In the genomic region with DNA sequence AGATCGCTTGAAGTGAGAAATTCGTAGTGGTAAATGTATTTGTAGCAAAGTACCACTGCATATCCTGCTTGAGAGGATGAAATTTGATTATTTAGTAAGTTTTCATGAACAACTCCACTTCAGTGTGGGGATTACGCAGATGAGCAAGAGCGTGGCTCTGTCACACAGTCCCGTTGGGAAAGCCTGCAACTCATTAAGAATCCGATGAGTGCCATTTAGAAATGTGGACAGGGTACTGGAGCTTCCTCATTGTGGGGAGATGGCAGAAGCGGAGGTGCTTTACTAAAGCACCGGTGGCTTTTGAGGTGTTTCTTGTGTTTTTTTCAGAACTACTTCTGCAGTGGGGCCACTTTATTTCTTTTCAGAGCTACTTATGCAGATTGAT, we compare ENCODE assay signal across 8 cellular contexts. TPM values are rescaled to one million over a fixed set of nuclear protein-coding genes. Genes with fewer than 3 reads are reported as not detected.
A peak's percentile ranks its signal among the peaks of the same experiment; 100 is the strongest.
DNase-seq lines count a peak whose midpoint lies in the region; ATAC-seq, FAIRE-seq and TF ChIP-seq lines count a peak whose summit lies in the region.

No MANE protein-coding gene starts in this region.

- H3K27me3 ChIP-seq in IMR-90 (ENCODE audit: control insufficient read depth, insufficient read depth, low read length) (no peaks in the 10 kb centered on the region), H1 (replicated peaks in 1 of 4; ENCODE audit: control insufficient read depth in 3 of 4, extremely low read depth in 1 of 4, insufficient read depth in 3 of 4, low read length in 3 of 4) (peaks cover 0 to 7% (median 3%) of the 10 kb centered on the region in 4 experiments; a peak in 3 of 7 replicates)
- peaks cover 20% of the 10 kb centered on the region for H3K27me3 ChIP-seq in CD8-positive, alpha-beta T cell (ENCODE audit: insufficient read depth, low read length)

- H4K5ac ChIP-seq in IMR-90 (ENCODE audit: low read depth, low read length) (no peak overlapping the region), H1 (ENCODE audit: insufficient read length, low read depth, low read length) (no peak overlapping the region)

- H3K9ac ChIP-seq in IMR-90 (ENCODE audit: low read depth, low read length), result no peak overlapping the region
- H3K9ac ChIP-seq in H1 (replicated peaks in 1 of 4; ENCODE audit: extremely low read depth in 1 of 4, low read depth in 3 of 4, low read length in 3 of 4), result no peak overlapping the region

- H4K20me1 ChIP-seq in IMR-90 (ENCODE audit: insufficient read depth, low read length) (peaks cover 15% of the 10 kb centered on the region; the same call in 1 of the 2 replicates), H1 (replicated peaks in 1 of 2; ENCODE audit: control insufficient read depth in 1 of 2, insufficient read depth in 2 of 2, low read length in 2 of 2) (peaks cover 10 to 19% of the 10 kb centered on the region in 2 experiments)

- peaks cover 10% of the 10 kb centered on the region for H3K9me1 ChIP-seq in IMR-90 (ENCODE audit: insufficient read depth, low read length)

- H3K4me3 ChIP-seq in IMR-90 (ENCODE audit: insufficient read depth, low read depth, low read length) (peak overlapping the region; percentile 69), H1 (ENCODE audit: extremely low read depth in 1 of 4, insufficient read depth in 2 of 4, low read depth in 3 of 4, low read length in 4 of 4) (peak overlapping the region; percentile 7 to 64 (median 26); a peak in 5 of 8 replicates), skin epidermis (peak overlapping the region in 6 of 7 experiments; percentile 7 to 68 (median 64))
- H3K4me3 ChIP-seq in CD8-positive, alpha-beta T cell (ENCODE audit: low read depth, low read length), result no peak overlapping the region

- H2BK5ac ChIP-seq in IMR-90 (ENCODE audit: low read depth, low read length, poor library complexity, severe bottlenecking) (peak overlapping the region; percentile 32), H1 (ENCODE audit: low read depth, low read length) (no peak overlapping the region)

- TF ChIP-seq CTCF in IMR-90 (conservative IDR thresholded peaks at IDR 0.05; ENCODE audit: low read depth, low read length) (no peak), H1 (IDR thresholded peaks at IDR 0.05; ENCODE audit: control extremely low read depth in 1 of 3, insufficient read depth in 1 of 3, low read depth in 1 of 3, low read length in 3 of 3) (no peak)
- TF ChIP-seq CTCF in CD8-positive, alpha-beta T cell (IDR thresholded peaks at IDR 0.05), result no peak

- peaks cover 7 to 70% of the 10 kb centered on the region in 2 experiments; a peak in 3 of 4 replicates for H3K79me1 ChIP-seq in IMR-90 (ENCODE audit: low read depth in 1 of 2, low read length in 2 of 2)
- peaks cover 3% of the 10 kb centered on the region; the same call in 1 of the 2 replicates for H3K79me1 ChIP-seq in H1 (ENCODE audit: low read depth, low read length)

- H2BK12ac ChIP-seq in H1 (ENCODE audit: low read depth, low read length), result 0 out of 2 replicates have a peak overlapping the region, but pooled peaks have one; percentile 22

- TF ChIP-seq POLR2A in IMR-90 (IDR thresholded peaks at IDR 0.05; ENCODE audit: low read depth, low read length), result no peak; the same call in 1 of the 2 replicates
- TF ChIP-seq POLR2A in H1 (IDR thresholded peaks at IDR 0.05; ENCODE audit: control extremely low read depth in 1 of 2, low read depth in 2 of 2, low read length in 2 of 2), result no peak

- ATAC-seq in GM21447 (IDR thresholded peaks at IDR 0.05; ENCODE audit: unreplicated experiment), result peak; percentile 29
- ATAC-seq in IMR-90 (ENCODE audit: low read depth), result 0 out of 2 replicates have a peak, but pooled peaks have one; percentile 1
- ATAC-seq in CD8-positive, alpha-beta T cell, result no peak

- H3K27ac ChIP-seq in IMR-90 (ENCODE audit: insufficient read depth, low read length), result no peak overlapping the region
- H3K27ac ChIP-seq in H1 (ENCODE audit: low read depth, low read length), result no peak overlapping the region
- H3K27ac ChIP-seq in skin epidermis, result peak overlapping the region in 17 of 21 experiments; percentile 0 to 90 (median 79)
- no peak overlapping the region for H3K27ac ChIP-seq in CD8-positive, alpha-beta T cell (ENCODE audit: low read depth, low read length)

- no CpG with 5 or more reads among the region's 8 CpGs for WGBS in IMR-90 (ENCODE audit: extremely low coverage in 2 of 2, insufficient read length in 1 of 2), 2 experiments
- WGBS in H1 (ENCODE audit: extremely low coverage in 1 of 2, insufficient coverage in 1 of 2, insufficient read length in 1 of 2, insufficient replicate concordance in 2 of 2, low coverage in 1 of 2, low lambda C conversion rate in 2 of 2, missing lambda C conversion rate in 1 of 2), 2 experiments, result 62% methylated on average over 8 of the region's 8 CpGs; no CpG with 5 or more reads in 1 of the 2 experiments

- H3K27ac Mint-ChIP-seq in CD8-positive, alpha-beta T cell, result no peak overlapping the region

- TF ChIP-seq EP300 in H1 (IDR thresholded peaks at IDR 0.05; ENCODE audit: borderline replicate concordance in 1 of 2, low read depth in 2 of 2, low read length in 2 of 2), result no peak

- peaks cover 18% of the 10 kb centered on the region for H3K4me1 Mint-ChIP-seq in CD8-positive, alpha-beta T cell (ENCODE audit: low read depth)

- no peak overlapping the region for H3K4me3 Mint-ChIP-seq in CD8-positive, alpha-beta T cell

- peaks cover 0 to 69% of the 10 kb centered on the region in 2 experiments; a peak in 3 of 4 replicates for H3K79me2 ChIP-seq in H1 (ENCODE audit: control insufficient read depth in 1 of 2, insufficient read depth in 2 of 2, low read length in 2 of 2)

- H2BK120ac ChIP-seq in IMR-90 (ENCODE audit: low read depth, low read length) (peak overlapping the region; percentile 66), H1 (replicated peaks; ENCODE audit: low read depth, low read length) (no peak overlapping the region)

- H3K9me3 ChIP-seq in IMR-90 (ENCODE audit: control insufficient read depth, insufficient read depth, low read length) (no peaks in the 10 kb centered on the region), H1 (ENCODE audit: insufficient read depth in 2 of 2, low read depth in 1 of 2, low read length in 1 of 2) (no peaks in the 10 kb centered on the region; a peak in 1 of 4 replicates)
- no peaks in the 10 kb centered on the region for H3K9me3 ChIP-seq in CD8-positive, alpha-beta T cell (ENCODE audit: low read length)

- no peak for FAIRE-seq in H1 (lab: Jason Lieb, UNC)

- H3K18ac ChIP-seq in IMR-90 (ENCODE audit: low read depth, low read length), result peak overlapping the region; percentile 22; the same call in 1 of the 2 replicates
- H3K18ac ChIP-seq in H1 (ENCODE audit: extremely low read depth, low read length), result no peak overlapping the region

- H2AK5ac ChIP-seq in IMR-90 (ENCODE audit: low read depth, low read length) (no peak overlapping the region; the same call in 1 of the 2 replicates), H1 (ENCODE audit: low read depth, low read length) (no peak overlapping the region)

- peak overlapping the region; percentile 33; the same call in 1 of the 2 replicates for H3K56ac ChIP-seq in IMR-90 (ENCODE audit: extremely low read depth, insufficient read depth, low read length)
- no peak overlapping the region for H3K56ac ChIP-seq in H1 (replicated peaks; ENCODE audit: insufficient read length, low read depth, low read length)

- H2AFZ ChIP-seq in IMR-90 (replicated peaks; ENCODE audit: low read length, poor library complexity) (no peak overlapping the region), H1 (ENCODE audit: low read length) (no peak overlapping the region)

- H3K4me2 ChIP-seq in IMR-90 (ENCODE audit: low read depth, low read length) (peak overlapping the region; percentile 78), H1 (ENCODE audit: insufficient read depth in 1 of 2, low read depth in 2 of 2, low read length in 2 of 2) (peak overlapping the region; percentile 70 to 92)

- dilution Hi-C loops in IMR-90 (cut with HindIII; ENCODE audit: low sequenced_read_pairs, unreplicated experiment), result no loop called here

- intact Hi-C loops in IMR-90 (cut with micrococcal nuclease), result loop anchor here (5.0 kb wide), 1 partner anchor 53 kb away; no protein-coding TSS in a partner anchor
- intact Hi-C loops in CD8-positive, alpha-beta T cell (cut with DNase I, micrococcal nuclease), result no loop called here

- H2BK20ac ChIP-seq in IMR-90 (ENCODE audit: low read depth, low read length) (peak overlapping the region; percentile 71), H1 (ENCODE audit: low read length) (no peak overlapping the region)

- no peaks in the 10 kb centered on the region for H3K36me3 Mint-ChIP-seq in CD8-positive, alpha-beta T cell

- peak overlapping the region in 1 of 2 experiments; percentile 41; a peak in 2 of 4 replicates for H4K8ac ChIP-seq in IMR-90 (ENCODE audit: low read depth in 2 of 2, low read length in 2 of 2)
- no peak overlapping the region for H4K8ac ChIP-seq in H1 (ENCODE audit: extremely low read depth, insufficient read depth, low read length)

- H3K36me3 ChIP-seq in IMR-90 (ENCODE audit: control insufficient read depth, insufficient read depth, low read length) (no peaks in the 10 kb centered on the region), H1 (ENCODE audit: control insufficient read depth in 2 of 4, insufficient read depth in 4 of 4, low read length in 3 of 4) (no peaks in the 10 kb centered on the region)
- H3K36me3 ChIP-seq in CD8-positive, alpha-beta T cell (ENCODE audit: insufficient read depth, low read length), result no peaks in the 10 kb centered on the region

- DNase-seq in GM04504 (ENCODE audit: low read depth), result peak; percentile 27
- no peak for DNase-seq in IMR-90
- no peak for DNase-seq in H1 (ENCODE audit: low read depth in 1 of 2, low spot score in 2 of 2)
- no peak for DNase-seq in stimulated activated CD4-positive, alpha-beta T cell treated with anti-CD3 and anti-CD28 coated beads, Interleukin-1b, Interleukin-23, amount 100 ng/mL, for 48 hours
- no peak for DNase-seq in 8988T
- DNase-seq in CD8-positive, alpha-beta T cell, result no peak

- H3K23ac ChIP-seq in IMR-90 (ENCODE audit: low read depth, low read length) (peak overlapping the region; percentile 84), H1 (ENCODE audit: insufficient read length) (no peak overlapping the region)

- H3K9me3 Mint-ChIP-seq in CD8-positive, alpha-beta T cell, result no peaks in the 10 kb centered on the region

- TF ChIP-seq RAD21 in IMR-90 (IDR thresholded peaks at IDR 0.05; ENCODE audit: low read length), result no peak
- no peak for TF ChIP-seq RAD21 in H1 (IDR thresholded peaks at IDR 0.05 in 1 of 2, conservative IDR thresholded peaks at IDR 0.05 in 1 of 2; ENCODE audit: low read depth in 2 of 2, low read length in 2 of 2)

- H2BK15ac ChIP-seq in IMR-90 (ENCODE audit: low read depth, low read length) (peak overlapping the region; percentile 56; the same call in 1 of the 3 replicates), H1 (ENCODE audit: low read length) (no peak overlapping the region)

- peak overlapping the region; percentile 69; the same call in 1 of the 2 replicates for H3K14ac ChIP-seq in IMR-90 (replicated peaks; ENCODE audit: low read depth, low read length)
- H3K14ac ChIP-seq in H1 (ENCODE audit: insufficient read length), result no peak overlapping the region

- H3K4me1 ChIP-seq in IMR-90 (ENCODE audit: control insufficient read depth, insufficient read depth, low read length), result peaks cover 11% of the 10 kb centered on the region
- H3K4me1 ChIP-seq in H1 (replicated peaks in 1 of 4; ENCODE audit: control insufficient read depth in 3 of 4, insufficient read depth in 4 of 4, low read length in 3 of 4), result peaks cover 6 to 17% (median 15%) of the 10 kb centered on the region in 4 experiments; a peak in 6 of 7 replicates
- H3K4me1 ChIP-seq in CD8-positive, alpha-beta T cell (ENCODE audit: insufficient read depth, low read length), result peaks cover 15% of the 10 kb centered on the region

- H3K27me3 Mint-ChIP-seq in CD8-positive, alpha-beta T cell (ENCODE audit: low read depth), result peaks cover 42% of the 10 kb centered on the region

- in situ Hi-C loops in IMR-90 (cut with MboI; ENCODE audit: low sequenced_read_pairs), result no loop called here

- H2AK9ac ChIP-seq in IMR-90 (replicated peaks; ENCODE audit: low read depth, low read length, poor library complexity), result peak overlapping the region; percentile 70

- CTCF ChIA-PET in IMR-90 (lab: Yijun Ruan, JAX) (interaction anchor here (0.6 to 1.0 kb wide), 3 partner anchors 17 to 793 kb away, joined by 3 to 13 read pairs (median 5); a partner anchor contains a TSS), H1 (lab: Charles Lee; ENCODE audit: partially characterized antibody) (interaction anchor here (1.1 to 2.9 kb wide), 5 partner anchors 11 to 122 kb away, joined by 3 to 12 read pairs (median 4); no protein-coding TSS in a partner anchor)
- CTCF ChIA-PET in CD8-positive, alpha-beta T cell (lab: Charles Lee), result no interaction called here

- peaks cover 10% of the 10 kb centered on the region for H3K23me2 ChIP-seq in H1 (ENCODE audit: low read depth, low read length)

- POLR2A ChIA-PET in IMR-90 (lab: Charles Lee; ENCODE audit: unreplicated experiment), result no interaction called here
- POLR2A ChIA-PET in H1 (lab: Charles Lee; ENCODE audit: partially characterized antibody), result interaction anchor here (0.7 to 2.0 kb wide), 6 partner anchors 9 to 115 kb away, joined by 3 to 4 read pairs (median 3); no protein-coding TSS in a partner anchor
- POLR2A ChIA-PET in CD8-positive, alpha-beta T cell (lab: Charles Lee), result no interaction called here

- H3K4ac ChIP-seq in IMR-90 (ENCODE audit: low read depth, low read length) (peak overlapping the region; percentile 73), H1 (replicated peaks; ENCODE audit: insufficient read length, low read depth, low read length) (no peak overlapping the region)

- peak overlapping the region; percentile 63 for H4K91ac ChIP-seq in IMR-90 (ENCODE audit: insufficient read depth, low read depth, low read length)
- no peak overlapping the region for H4K91ac ChIP-seq in H1 (replicated peaks; ENCODE audit: insufficient read length, low read length)

- no TSS peak for BruUV-seq in IMR-90 (replicated peaks; lab: Mats Ljungman, UMichigan)

RNA-seq across cellular contexts. Expression of a gene that starts 1.4 kb away (rescaled TPM):
- 49.3 and 53.6 TPM in 2 replicates for total RNA-seq in IMR-90 (2012; rRNA removed)
- polyA plus RNA-seq in IMR-90 (2012; rRNA removed) (38.3 and 40.2 TPM in 2 replicates), H1 (2011; rRNA removed) (51.7 and 54.9 TPM in 2 replicates)
- 19.5 and 21.8 TPM in 2 replicates for polyA plus RNA-seq in IMR-90 (2012; cell fraction: cytosol; rRNA removed)
- 40.5 and 57.5 TPM in 2 replicates for polyA plus RNA-seq in IMR-90 (2012; cell fraction: nucleus; rRNA removed; ENCODE audit: low replicate concordance)
- total RNA-seq in H1 (2021; fragmentation: NEBNext Ultra II Directional; extraction: Animal tissue kit (Norgen Biotek cat#: 25700)), result 135 and 137 TPM in 2 replicates
- 84.5 TPM for polyA plus RNA-seq in H1 (2011; cell fraction: cytosol; rRNA removed)
- 133 TPM for polyA plus RNA-seq in H1 (2011; cell fraction: nucleus; rRNA removed)
- 82.5 to 111 TPM (median 102 TPM) in 4 replicates for polyA plus RNA-seq in H1 (2012, experiment 1 of 2)
- polyA plus RNA-seq in H1 (2012, experiment 2 of 2), result 16.4 TPM
- 72.8 TPM for polyA plus RNA-seq in H1 (2013, experiment 1 of 2)
- 64.4 TPM for polyA plus RNA-seq in H1 (2013, experiment 2 of 2)
- polyA minus RNA-seq in H1 (2011; rRNA and poly(A)+ RNA removed), result 71.4 and 91.3 TPM in 2 replicates
- polyA minus RNA-seq in H1 (2011; cell fraction: cytosol; rRNA and poly(A)+ RNA removed), result 118 TPM
- 97.5 TPM for polyA minus RNA-seq in H1 (2011; cell fraction: nucleus; rRNA and poly(A)+ RNA removed)
- total RNA-seq in CD8-positive, alpha-beta T cell, result 1 to 10 TPM; 3.2 to 3.9 TPM

Comparison
In these comparisons a context has a peak if more than half of its experiments do, and no peak if none do; other contexts are left out.
1. H3K27ac ChIP-seq: peak in skin epidermis (17 of 21); none in IMR-90 (single experiment), H1 (single experiment) and CD8-positive, alpha-beta T cell (single experiment).
2. RNA of a gene that starts 1.4 kb away (total RNA-seq): 135 to 137 TPM in H1 and 49.3 to 53.6 TPM in IMR-90; 3.2 to 3.9 TPM in CD8-positive, alpha-beta T cell; every median in the first group is over 10 times any median in the second.